8 cellular contexts compared by ENCODE assay signal in genomic region chr10:132331956-132332749, GRCh38. TPM values are rescaled to one million over a fixed set of nuclear protein-coding genes. Genes with fewer than 3 reads are reported as not detected.
DNase-seq lines count a peak whose midpoint lies in the region; ATAC-seq, FAIRE-seq and TF ChIP-seq lines count a peak whose summit lies in the region.

LRRC27 (plus strand) TSS chr10:132332193; CDS start chr10:132333525, 1,332 bp downstream.

- no peaks in the 10 kb centered on the region for H3K9me3 ChIP-seq in kidney (ENCODE audit: control insufficient read depth in 1 of 2, low read length in 2 of 2)

- peak within 1 kb of the TSS; percentile 78 to 87 for H3K4me3 ChIP-seq in kidney (ENCODE audit: low read length in 2 of 2)

- H3K4me1 ChIP-seq in kidney (ENCODE audit: control insufficient read depth in 1 of 2, insufficient read depth in 1 of 2, low read depth in 1 of 2, low read length in 2 of 2), result peaks cover 0 to 11% of the 10 kb centered on the region in 2 donors

- intact Hi-C loops in kidney (cut with DNase I), result no loop called here

- H3K9ac ChIP-seq in kidney (ENCODE audit: low read length in 2 of 2), result peak within 1 kb of the TSS; percentile 57 to 72

- TF ChIP-seq POLR2A in GM19193 (IDR thresholded peaks at IDR 0.05; ENCODE audit: extremely low read depth, insufficient read depth, insufficient read length), result peak; percentile 49

- peak; percentile 49 for ATAC-seq in HG03378 (IDR thresholded peaks at IDR 0.05; ENCODE audit: unreplicated experiment)

- H3K36me3 ChIP-seq in kidney (ENCODE audit: control insufficient read depth in 1 of 2, insufficient read depth in 2 of 2, low read length in 2 of 2), result no peaks in the 10 kb centered on the region

- TF ChIP-seq CTCF in kidney (IDR thresholded peaks at IDR 0.05; ENCODE audit: borderline replicate concordance, extremely low read depth, insufficient read depth), result no peak

- no peak for FAIRE-seq in kidney (lab: Jason Lieb, UNC)

- DNase-seq in AML-193 (lab: John Stamatoyannopoulos, UW) (peak; percentile 88 to 90), NCI-H446 (lab: John Stamatoyannopoulos, UW) (peak; percentile 78 to 94), cerebellar nuclear complex (lab: John Stamatoyannopoulos, UW) (peak; percentile 60 to 87), kidney (peak; percentile 100)
- DNase-seq in activated CD4-positive, CD25-positive, alpha-beta regulatory T cell treated with anti-CD3 and anti-CD28 coated beads, Interleukin-2, amount 50 U/mL, for 72 hours, result peak; percentile 99
- DNase-seq in stimulated activated CD4-positive, alpha-beta T cell treated with anti-CD3 and anti-CD28 coated beads, Interleukin-12 subunit alpha, Interleukin-12 subunit beta, amount 100 ng/mL, for 48 hours (ENCODE audit: low read depth in 2 of 3, low spot score in 1 of 3), result peak; percentile 95 to 97 (median 96)

- peak within 1 kb of the TSS; percentile 51 to 69 for H3K27ac ChIP-seq in kidney (ENCODE audit: low read depth in 2 of 2, low read length in 2 of 2)

RNA-seq across cellular contexts. Expression of gene LRRC27, which starts in this region (rescaled TPM):
- 14.6 TPM for total RNA-seq in kidney
- polyA plus RNA-seq in kidney (ENCODE audit: insufficient read depth, low read depth, low replicate concordance), result 14.4 TPM

Comparison
In these comparisons a context has a peak if more than half of its experiments do, and no peak if none do; other contexts are left out.
1. Peak in every context shown above with its lines: DNase-seq, ATAC-seq, H3K4me3 ChIP-seq and H3K27ac ChIP-seq.